Comparison of ENCODE assay signal across 1 cellular context in the genomic region with DNA sequence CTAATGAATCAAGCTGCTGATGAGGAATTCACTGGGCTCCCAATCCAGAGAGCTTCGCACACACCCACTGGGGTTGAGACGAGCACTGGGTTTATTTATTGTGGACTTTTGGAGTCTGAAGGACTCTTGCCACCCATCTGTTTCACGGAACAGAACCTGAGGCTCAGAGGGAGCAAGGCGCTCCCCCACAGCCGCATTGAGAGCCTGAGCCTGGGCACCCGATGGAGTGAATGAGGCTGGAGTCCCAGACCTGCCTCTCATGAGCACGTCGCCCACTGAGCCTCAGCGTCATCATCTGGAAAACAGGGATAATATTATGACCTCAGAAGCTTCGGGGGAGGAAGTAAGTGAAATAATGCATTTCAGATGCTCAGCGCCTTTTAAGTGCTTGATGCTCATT.
TF ChIP-seq lines count a peak whose summit lies in the region.

No MANE protein-coding gene starts in this region.

TF ChIP-seq in GM23338, 12 proteins besides CTCF, POLR2A, EP300 and RAD21 (continued from another document):
- TF ChIP-seq, protein P1, sequence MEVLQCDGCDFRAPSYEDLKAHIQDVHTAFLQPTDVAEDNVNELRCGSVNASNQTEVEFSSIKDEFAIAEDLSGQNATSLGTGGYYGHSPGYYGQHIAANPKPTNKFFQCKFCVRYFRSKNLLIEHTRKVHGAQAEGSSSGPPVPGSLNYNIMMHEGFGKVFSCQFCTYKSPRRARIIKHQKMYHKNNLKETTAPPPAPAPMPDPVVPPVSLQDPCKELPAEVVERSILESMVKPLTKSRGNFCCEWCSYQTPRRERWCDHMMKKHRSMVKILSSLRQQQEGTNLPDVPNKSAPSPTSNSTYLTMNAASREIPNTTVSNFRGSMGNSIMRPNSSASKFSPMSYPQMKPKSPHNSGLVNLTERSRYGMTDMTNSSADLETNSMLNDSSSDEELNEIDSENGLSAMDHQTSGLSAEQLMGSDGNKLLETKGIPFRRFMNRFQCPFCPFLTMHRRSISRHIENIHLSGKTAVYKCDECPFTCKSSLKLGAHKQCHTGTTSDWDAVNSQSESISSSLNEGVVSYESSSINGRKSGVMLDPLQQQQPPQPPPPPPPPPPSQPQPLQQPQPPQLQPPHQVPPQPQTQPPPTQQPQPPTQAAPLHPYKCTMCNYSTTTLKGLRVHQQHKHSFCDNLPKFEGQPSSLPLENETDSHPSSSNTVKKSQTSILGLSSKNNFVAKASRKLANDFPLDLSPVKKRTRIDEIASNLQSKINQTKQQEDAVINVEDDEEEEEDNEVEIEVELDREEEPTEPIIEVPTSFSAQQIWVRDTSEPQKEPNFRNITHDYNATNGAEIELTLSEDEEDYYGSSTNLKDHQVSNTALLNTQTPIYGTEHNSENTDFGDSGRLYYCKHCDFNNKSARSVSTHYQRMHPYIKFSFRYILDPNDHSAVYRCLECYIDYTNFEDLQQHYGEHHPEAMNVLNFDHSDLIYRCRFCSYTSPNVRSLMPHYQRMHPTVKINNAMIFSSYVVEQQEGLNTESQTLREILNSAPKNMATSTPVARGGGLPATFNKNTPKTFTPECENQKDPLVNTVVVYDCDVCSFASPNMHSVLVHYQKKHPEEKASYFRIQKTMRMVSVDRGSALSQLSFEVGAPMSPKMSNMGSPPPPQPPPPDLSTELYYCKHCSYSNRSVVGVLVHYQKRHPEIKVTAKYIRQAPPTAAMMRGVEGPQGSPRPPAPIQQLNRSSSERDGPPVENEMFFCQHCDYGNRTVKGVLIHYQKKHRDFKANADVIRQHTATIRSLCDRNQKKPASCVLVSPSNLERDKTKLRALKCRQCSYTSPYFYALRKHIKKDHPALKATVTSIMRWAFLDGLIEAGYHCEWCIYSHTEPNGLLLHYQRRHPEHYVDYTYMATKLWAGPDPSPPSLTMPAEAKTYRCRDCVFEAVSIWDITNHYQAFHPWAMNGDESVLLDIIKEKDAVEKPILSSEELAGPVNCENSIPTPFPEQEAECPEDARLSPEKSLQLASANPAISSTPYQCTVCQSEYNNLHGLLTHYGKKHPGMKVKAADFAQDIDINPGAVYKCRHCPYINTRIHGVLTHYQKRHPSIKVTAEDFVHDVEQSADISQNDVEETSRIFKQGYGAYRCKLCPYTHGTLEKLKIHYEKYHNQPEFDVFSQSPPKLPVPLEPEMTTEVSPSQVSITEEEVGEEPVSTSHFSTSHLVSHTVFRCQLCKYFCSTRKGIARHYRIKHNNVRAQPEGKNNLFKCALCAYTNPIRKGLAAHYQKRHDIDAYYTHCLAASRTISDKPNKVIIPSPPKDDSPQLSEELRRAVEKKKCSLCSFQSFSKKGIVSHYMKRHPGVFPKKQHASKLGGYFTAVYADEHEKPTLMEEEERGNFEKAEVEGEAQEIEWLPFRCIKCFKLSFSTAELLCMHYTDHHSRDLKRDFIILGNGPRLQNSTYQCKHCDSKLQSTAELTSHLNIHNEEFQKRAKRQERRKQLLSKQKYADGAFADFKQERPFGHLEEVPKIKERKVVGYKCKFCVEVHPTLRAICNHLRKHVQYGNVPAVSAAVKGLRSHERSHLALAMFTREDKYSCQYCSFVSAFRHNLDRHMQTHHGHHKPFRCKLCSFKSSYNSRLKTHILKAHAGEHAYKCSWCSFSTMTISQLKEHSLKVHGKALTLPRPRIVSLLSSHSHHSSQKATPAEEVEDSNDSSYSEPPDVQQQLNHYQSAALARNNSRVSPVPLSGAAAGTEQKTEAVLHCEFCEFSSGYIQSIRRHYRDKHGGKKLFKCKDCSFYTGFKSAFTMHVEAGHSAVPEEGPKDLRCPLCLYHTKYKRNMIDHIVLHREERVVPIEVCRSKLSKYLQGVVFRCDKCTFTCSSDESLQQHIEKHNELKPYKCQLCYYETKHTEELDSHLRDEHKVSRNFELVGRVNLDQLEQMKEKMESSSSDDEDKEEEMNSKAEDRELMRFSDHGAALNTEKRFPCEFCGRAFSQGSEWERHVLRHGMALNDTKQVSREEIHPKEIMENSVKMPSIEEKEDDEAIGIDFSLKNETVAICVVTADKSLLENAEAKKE (CRISPR knock-in tag; IDR thresholded peaks at IDR 0.05), result no peak
- TF ChIP-seq, protein P2, sequence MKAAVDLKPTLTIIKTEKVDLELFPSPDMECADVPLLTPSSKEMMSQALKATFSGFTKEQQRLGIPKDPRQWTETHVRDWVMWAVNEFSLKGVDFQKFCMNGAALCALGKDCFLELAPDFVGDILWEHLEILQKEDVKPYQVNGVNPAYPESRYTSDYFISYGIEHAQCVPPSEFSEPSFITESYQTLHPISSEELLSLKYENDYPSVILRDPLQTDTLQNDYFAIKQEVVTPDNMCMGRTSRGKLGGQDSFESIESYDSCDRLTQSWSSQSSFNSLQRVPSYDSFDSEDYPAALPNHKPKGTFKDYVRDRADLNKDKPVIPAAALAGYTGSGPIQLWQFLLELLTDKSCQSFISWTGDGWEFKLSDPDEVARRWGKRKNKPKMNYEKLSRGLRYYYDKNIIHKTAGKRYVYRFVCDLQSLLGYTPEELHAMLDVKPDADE (IDR thresholded peaks at IDR 0.05), result no peak
- no peak for TF ChIP-seq CREB1 (CRISPR knock-in tag; IDR thresholded peaks at IDR 0.05; ENCODE audit: low read depth)
- TF ChIP-seq POLR2AphosphoS5 (IDR thresholded peaks at IDR 0.05; ENCODE audit: low read depth), result no peak
- no peak for TF ChIP-seq ZNF331 (CRISPR knock-in tag; IDR thresholded peaks at IDR 0.05; ENCODE audit: low read depth)
- TF ChIP-seq, protein P3, sequence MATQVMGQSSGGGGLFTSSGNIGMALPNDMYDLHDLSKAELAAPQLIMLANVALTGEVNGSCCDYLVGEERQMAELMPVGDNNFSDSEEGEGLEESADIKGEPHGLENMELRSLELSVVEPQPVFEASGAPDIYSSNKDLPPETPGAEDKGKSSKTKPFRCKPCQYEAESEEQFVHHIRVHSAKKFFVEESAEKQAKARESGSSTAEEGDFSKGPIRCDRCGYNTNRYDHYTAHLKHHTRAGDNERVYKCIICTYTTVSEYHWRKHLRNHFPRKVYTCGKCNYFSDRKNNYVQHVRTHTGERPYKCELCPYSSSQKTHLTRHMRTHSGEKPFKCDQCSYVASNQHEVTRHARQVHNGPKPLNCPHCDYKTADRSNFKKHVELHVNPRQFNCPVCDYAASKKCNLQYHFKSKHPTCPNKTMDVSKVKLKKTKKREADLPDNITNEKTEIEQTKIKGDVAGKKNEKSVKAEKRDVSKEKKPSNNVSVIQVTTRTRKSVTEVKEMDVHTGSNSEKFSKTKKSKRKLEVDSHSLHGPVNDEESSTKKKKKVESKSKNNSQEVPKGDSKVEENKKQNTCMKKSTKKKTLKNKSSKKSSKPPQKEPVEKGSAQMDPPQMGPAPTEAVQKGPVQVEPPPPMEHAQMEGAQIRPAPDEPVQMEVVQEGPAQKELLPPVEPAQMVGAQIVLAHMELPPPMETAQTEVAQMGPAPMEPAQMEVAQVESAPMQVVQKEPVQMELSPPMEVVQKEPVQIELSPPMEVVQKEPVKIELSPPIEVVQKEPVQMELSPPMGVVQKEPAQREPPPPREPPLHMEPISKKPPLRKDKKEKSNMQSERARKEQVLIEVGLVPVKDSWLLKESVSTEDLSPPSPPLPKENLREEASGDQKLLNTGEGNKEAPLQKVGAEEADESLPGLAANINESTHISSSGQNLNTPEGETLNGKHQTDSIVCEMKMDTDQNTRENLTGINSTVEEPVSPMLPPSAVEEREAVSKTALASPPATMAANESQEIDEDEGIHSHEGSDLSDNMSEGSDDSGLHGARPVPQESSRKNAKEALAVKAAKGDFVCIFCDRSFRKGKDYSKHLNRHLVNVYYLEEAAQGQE (IDR thresholded peaks at IDR 0.05; ENCODE audit: unreplicated experiment), result no peak
- TF ChIP-seq STAT1 (IDR thresholded peaks at IDR 0.05; ENCODE audit: unreplicated experiment), result no peak
- no peak for TF ChIP-seq EZH2phosphoT487 (IDR thresholded peaks at IDR 0.05; ENCODE audit: unreplicated experiment)
